ENCODE assay signal across 35 cellular contexts in genomic region chr17:76812968-76813367, GRCh38.
"Had no signal": no experiment of that assay in that cellular context is flagged by ENCODE, and none has a peak within 500 bp of the region (broad histone marks: within the 10 kb centered on the region; RNA-seq: fewer than 3 reads in every experiment).

No MANE protein-coding gene starts in this region.

- H3K9me3 ChIP-seq: MG63 had no signal

- H3K36me3 ChIP-seq: MG63 had no signal

- H3K4me3 ChIP-seq: MG63 had no signal

- DNase-seq: Karpas-422, Kasumi-1, MG63, MM.1S, MV-4-11, NCI-H1048, NCI-H1092, NCI-H1092 treated with DMSO at 0.1 percent for 48 hours, NCI-H1105, NCI-H1105 treated with DMSO at 0.1 percent for 48 hours, NCI-H1417, NCI-H1417 treated with DMSO at 0.1 percent for 48 hours, NCI-H1436, NCI-H1436 treated with DMSO at 0.1 percent for 48 hours, NCI-H146, NCI-H1694, NCI-H1694 treated with DMSO at 0.1 percent for 48 hours, NCI-H187, NCI-H187 treated with DMSO at 0.1 percent for 48 hours, NCI-H1930, NCI-H2029, NCI-H2029 treated with DMSO at 0.1 percent for 48 hours, NCI-H2081, NCI-H2081 treated with DMSO at 0.1 percent for 48 hours, NCI-H2107, NCI-H2171, NCI-H2171 treated with DMSO at 0.1 percent for 48 hours, NCI-H2227 treated with DMSO at 0.1 percent for 48 hours, NCI-H345, NCI-H446, NCI-H446 treated with DMSO at 0.1 percent for 48 hours, NCI-H510A, NCI-H510A treated with DMSO at 0.1 percent for 48 hours, NCI-H524, NCI-H524 treated with DMSO at 0.1 percent for 48 hours had no signal
